ENCODE assay signal across 8 cellular contexts in genomic region chr3:12719984-12720656, GRCh38. TPM values are rescaled to one million over a fixed set of nuclear protein-coding genes. Genes with fewer than 3 reads are reported as not detected.
DNase-seq lines count a peak whose midpoint lies in the region; ATAC-seq, FAIRE-seq and TF ChIP-seq lines count a peak whose summit lies in the region.

No MANE protein-coding gene starts in this region.

- TF ChIP-seq CTCF in chondrocyte (IDR thresholded peaks at IDR 0.05), result peak; percentile 91
- TF ChIP-seq CTCF in HepG2 (CRISPR knock-in tag; IDR thresholded peaks at IDR 0.05), result peak; percentile 90

- H3K4me3 ChIP-seq in HepG2 (replicated peaks in 1 of 3; ENCODE audit: insufficient read depth in 1 of 3, low read depth in 2 of 3, low read length in 3 of 3), result no peak overlapping the region

- no peak overlapping the region for H3K9ac ChIP-seq in HepG2 (ENCODE audit: insufficient read depth, low read depth, low read length)

- BruUV-seq in HepG2 (replicated peaks; lab: Mats Ljungman, UMichigan), result no TSS peak

- H3K9me3 ChIP-seq in HepG2 (ENCODE audit: low read length), result no peaks in the 10 kb centered on the region

- H2AFZ ChIP-seq in HepG2 (ENCODE audit: low read length), result no peak overlapping the region

- H3K36me3 ChIP-seq in HepG2 (replicated peaks in 1 of 2; ENCODE audit: control insufficient read depth in 1 of 2, insufficient read depth in 2 of 2, low read length in 2 of 2), result no peaks in the 10 kb centered on the region

- peak overlapping the region; percentile 56 for H3K4me2 ChIP-seq in HepG2 (ENCODE audit: low read depth, low read length)

- FAIRE-seq in HepG2 (lab: Jason Lieb, UNC), result peak; percentile 97

- TF ChIP-seq POLR2A in HepG2 (IDR thresholded peaks at IDR 0.05; ENCODE audit: insufficient read depth in 1 of 2, low read depth in 2 of 2, low read length in 2 of 2), result no peak

- POLR2A ChIA-PET in HepG2 (lab: Yijun Ruan, JAX), result interaction anchor here (0.7 kb wide), 1 partner anchor 120 kb away, joined by 3 read pairs; no protein-coding TSS in a partner anchor

- peak; percentile 87 for ATAC-seq in GM18867 (IDR thresholded peaks at IDR 0.05; ENCODE audit: unreplicated experiment)
- peak; percentile 94 for ATAC-seq in HG03280 (IDR thresholded peaks at IDR 0.05; ENCODE audit: unreplicated experiment)
- ATAC-seq in HepG2, result peak; percentile 98

- TF ChIP-seq EP300 in HepG2 (IDR thresholded peaks at IDR 0.05; ENCODE audit: low read depth in 2 of 2, low read length in 2 of 2), result no peak
- no peak for TF ChIP-seq EP300 in HepG2 (CRISPR knock-in tag; IDR thresholded peaks at IDR 0.05; ENCODE audit: borderline replicate concordance)

- no peak overlapping the region for H3K27ac Mint-ChIP-seq in chondrocyte (ENCODE audit: unreplicated experiment)

- no peaks in the 10 kb centered on the region for H3K79me2 ChIP-seq in HepG2 (ENCODE audit: insufficient read depth, low read length)

- H3K9me3 Mint-ChIP-seq in chondrocyte (ENCODE audit: low read depth), result peaks cover 8% of the 10 kb centered on the region

- TF ChIP-seq RAD21 in HepG2 (CRISPR knock-in tag; IDR thresholded peaks at IDR 0.05), result peak; percentile 48; the same call in 1 of the 2 replicates

- no peaks in the 10 kb centered on the region for H3K27me3 Mint-ChIP-seq in chondrocyte (ENCODE audit: low read depth)

- intact Hi-C loops in HepG2 (cut with micrococcal nuclease; ENCODE audit: unreplicated experiment), result loop anchor here (2.0 to 5.0 kb wide), 2 partner anchors 13 to 583 kb away; no protein-coding TSS in a partner anchor

- in situ Hi-C loops in HepG2 (cut with HindIII; ENCODE audit: extremely low pct_ligation_motif_present, low pct_unique_long_range_greater_than_20kb), result no loop called here

- H3K27ac ChIP-seq in HepG2 (ENCODE audit: extremely low read length, insufficient read depth, low read length), result no peak overlapping the region

- DNase-seq in AG08396 (ENCODE audit: low spot score), result peak; percentile 86
- DNase-seq in NCI-H460 (ENCODE audit: extremely low read depth, low read depth), result peak; percentile 57
- DNase-seq in activated CD4-positive, alpha-beta T cell treated with anti-CD3 and anti-CD28 coated beads for 24 hours (ENCODE audit: low read depth in 2 of 2), result peak; percentile 29 to 58
- no peak for DNase-seq in chondrocyte (ENCODE audit: low spot score)
- DNase-seq in HepG2 (ENCODE audit: low spot score), result peak; percentile 84
- peak; percentile 38 to 56 for DNase-seq in stimulated activated CD4-positive, alpha-beta T cell treated with anti-CD3 and anti-CD28 coated beads, Interleukin-4, amount 100 ng/mL, for 48 hours (ENCODE audit: low read depth in 2 of 2)

- no peaks in the 10 kb centered on the region for H3K36me3 Mint-ChIP-seq in chondrocyte (ENCODE audit: low read depth)

- peak overlapping the region; percentile 49 for H3K4me3 Mint-ChIP-seq in chondrocyte (ENCODE audit: unreplicated experiment)

- no peaks in the 10 kb centered on the region for H3K27me3 ChIP-seq in HepG2 (ENCODE audit: control insufficient read depth in 1 of 2, insufficient read depth in 2 of 2, low read length in 2 of 2)

- 7% methylated on average over 13 of the region's 15 CpGs for WGBS in HepG2 (ENCODE audit: low lambda C conversion rate)

- H3K4me1 Mint-ChIP-seq in chondrocyte (ENCODE audit: low read depth), result peaks cover 12% of the 10 kb centered on the region

- CTCF ChIA-PET in HepG2 (lab: Yijun Ruan, JAX; ENCODE audit: low intra/inter-chr PET ratio, low total read pairs), result interaction anchor here (1.1 kb wide), 1 partner anchor 14 kb away, joined by 6 read pairs; no protein-coding TSS in a partner anchor

- no peaks in the 10 kb centered on the region for H4K20me1 ChIP-seq in HepG2 (ENCODE audit: insufficient read depth, low read length)

- peaks cover 10% of the 10 kb centered on the region for H3K4me1 ChIP-seq in HepG2 (ENCODE audit: insufficient read depth, low read length)

TF ChIP-seq in HepG2, 621 proteins besides CTCF, POLR2A, EP300 and RAD21 (continues in another document):
- TF ChIP-seq DRAP1 (CRISPR knock-in tag; IDR thresholded peaks at IDR 0.05) (0 out of 2 replicates have a peak, but pooled peaks have one; percentile 17), BCLAF1 (IDR thresholded peaks at IDR 0.05) (no peak)

RNA-seq across cellular contexts. Expression of gene TMEM40, which starts 38.9 kb away (rescaled TPM):
- 0.25 and 0.72 TPM in 2 replicates for total RNA-seq in NCI-H460 (2014; rRNA removed; shearing (Covaris generic))
- not detected in 2 replicates for polyA plus RNA-seq in NCI-H460 (2014; cell fraction: nucleus; rRNA removed)
- total RNA-seq in chondrocyte, result not detected in 3 replicates
- not detected in 2 replicates for total RNA-seq in HepG2 (2016; rRNA removed; fragmentation: Illumina TruSeq; extraction: Trizol)
- total RNA-seq in HepG2 (2016; cell fraction: cytosol; rRNA removed; fragmentation: Illumina TruSeq; extraction: Trizol; ENCODE audit: low read depth), result not detected in 2 replicates
- 0.09 TPM in 1 of 2 replicates, not detected in the other for total RNA-seq in HepG2 (2016; cell fraction: insoluble cytoplasmic fraction; rRNA removed; fragmentation: Illumina TruSeq; extraction: Trizol)
- total RNA-seq in HepG2 (2016; cell fraction: membrane; rRNA removed; fragmentation: Illumina TruSeq; extraction: Trizol), result 0.12 TPM in 1 of 2 replicates, not detected in the other
- total RNA-seq in HepG2 (2016; cell fraction: nucleus; rRNA removed; fragmentation: Illumina TruSeq; extraction: Trizol), result not detected in 2 replicates
- 0.16 and 0.22 TPM in 2 replicates for polyA plus RNA-seq in HepG2 (2011; rRNA removed)
- 0.11 and 0.21 TPM in 2 replicates for polyA plus RNA-seq in HepG2 (2011; cell fraction: cytosol; rRNA removed)
- polyA plus RNA-seq in HepG2 (2011; cell fraction: nucleus; rRNA removed), result not detected in 2 replicates
- 0.29 TPM in 1 of 2 replicates, not detected in the other for polyA plus RNA-seq in HepG2 (2012)
- polyA plus RNA-seq in HepG2 (2016; cell fraction: cytosol; fragmentation: Illumina TruSeq; extraction: Trizol; ENCODE audit: low read depth), result not detected in 2 replicates
- polyA plus RNA-seq in HepG2 (2016; cell fraction: insoluble cytoplasmic fraction; fragmentation: Illumina TruSeq; extraction: Trizol; ENCODE audit: low read depth), result not detected in 2 replicates
- 0.51 TPM in 1 of 2 replicates, not detected in the other for polyA plus RNA-seq in HepG2 (2016; cell fraction: membrane; fragmentation: Illumina TruSeq; extraction: Trizol; ENCODE audit: low read depth)
- polyA plus RNA-seq in HepG2 (2016; cell fraction: nucleus; fragmentation: Illumina TruSeq; extraction: Trizol; ENCODE audit: insufficient read depth, low read depth), result not detected in 2 replicates
- polyA minus RNA-seq in HepG2 (2011; rRNA and poly(A)+ RNA removed; ENCODE audit: low replicate concordance), result 0.56 TPM in 1 of 2 replicates, not detected in the other
- polyA minus RNA-seq in HepG2 (2011; cell fraction: cytosol; rRNA and poly(A)+ RNA removed), result not detected in 2 replicates
- not detected in 2 replicates for polyA minus RNA-seq in HepG2 (2011; cell fraction: nucleus; rRNA and poly(A)+ RNA removed)

RNA-seq across cellular contexts. Expression of gene RAF1, which starts 56.2 kb away (rescaled TPM):
- total RNA-seq in NCI-H460 (2014; rRNA removed; shearing (Covaris generic)), result 47.7 and 47.8 TPM in 2 replicates
- 71.6 and 106 TPM in 2 replicates for polyA plus RNA-seq in NCI-H460 (2014; cell fraction: nucleus; rRNA removed)
- 80.7 to 97.9 TPM (median 85.0 TPM) in 3 replicates for total RNA-seq in chondrocyte
- 59.0 and 72.2 TPM in 2 replicates for total RNA-seq in HepG2 (2016; rRNA removed; fragmentation: Illumina TruSeq; extraction: Trizol)
- total RNA-seq in HepG2 (2016; cell fraction: cytosol; rRNA removed; fragmentation: Illumina TruSeq; extraction: Trizol; ENCODE audit: low read depth), result 14.3 and 16.7 TPM in 2 replicates
- 57.7 and 70.4 TPM in 2 replicates for total RNA-seq in HepG2 (2016; cell fraction: insoluble cytoplasmic fraction; rRNA removed; fragmentation: Illumina TruSeq; extraction: Trizol)
- 53.2 and 54.8 TPM in 2 replicates for total RNA-seq in HepG2 (2016; cell fraction: membrane; rRNA removed; fragmentation: Illumina TruSeq; extraction: Trizol)
- 80.2 and 92.0 TPM in 2 replicates for total RNA-seq in HepG2 (2016; cell fraction: nucleus; rRNA removed; fragmentation: Illumina TruSeq; extraction: Trizol)
- 91.4 and 99.3 TPM in 2 replicates for polyA plus RNA-seq in HepG2 (2011; rRNA removed)
- polyA plus RNA-seq in HepG2 (2011; cell fraction: cytosol; rRNA removed), result 54.5 and 60.0 TPM in 2 replicates
- polyA plus RNA-seq in HepG2 (2011; cell fraction: nucleus; rRNA removed), result 118 and 126 TPM in 2 replicates
- 46.1 and 53.2 TPM in 2 replicates for polyA plus RNA-seq in HepG2 (2012)
- polyA plus RNA-seq in HepG2 (2016; cell fraction: cytosol; fragmentation: Illumina TruSeq; extraction: Trizol; ENCODE audit: low read depth), result 9.5 and 10.3 TPM in 2 replicates
- polyA plus RNA-seq in HepG2 (2016; cell fraction: insoluble cytoplasmic fraction; fragmentation: Illumina TruSeq; extraction: Trizol; ENCODE audit: low read depth), result 48.0 and 52.7 TPM in 2 replicates
- 32.4 and 34.3 TPM in 2 replicates for polyA plus RNA-seq in HepG2 (2016; cell fraction: membrane; fragmentation: Illumina TruSeq; extraction: Trizol; ENCODE audit: low read depth)
- polyA plus RNA-seq in HepG2 (2016; cell fraction: nucleus; fragmentation: Illumina TruSeq; extraction: Trizol; ENCODE audit: insufficient read depth, low read depth), result 154 and 158 TPM in 2 replicates
- polyA minus RNA-seq in HepG2 (2011; rRNA and poly(A)+ RNA removed; ENCODE audit: low replicate concordance), result 194 and 317 TPM in 2 replicates
- 49.2 and 50.8 TPM in 2 replicates for polyA minus RNA-seq in HepG2 (2011; cell fraction: cytosol; rRNA and poly(A)+ RNA removed)
- polyA minus RNA-seq in HepG2 (2011; cell fraction: nucleus; rRNA and poly(A)+ RNA removed), result 132 and 164 TPM in 2 replicates
